Comparison of ENCODE assay signal across 1 cellular context in genomic region chr19:44954649-44955499, GRCh38.
TF ChIP-seq lines count a peak whose summit lies in the region.

Gene CLPTM1, plus strand, starts transcription at chr19:44955380. Its CDS starts 16 bp downstream, at chr19:44955396.

TF ChIP-seq in K562, 482 proteins besides CTCF, POLR2A, EP300 and RAD21 (continued from another document and continues in another):
- TF ChIP-seq PRDM10 (IDR thresholded peaks at IDR 0.05; ENCODE audit: partially characterized antibody) (peak; percentile 51), BCLAF1 (IDR thresholded peaks at IDR 0.05; ENCODE audit: borderline replicate concordance in 1 of 2, control insufficient read depth in 1 of 2, low read depth in 2 of 2, low read length in 1 of 2) (no peak), MYBL2 (IDR thresholded peaks at IDR 0.05; ENCODE audit: low read depth) (no peak; the same call in 1 of the 2 replicates), MYBL2 (CRISPR knock-in tag; IDR thresholded peaks at IDR 0.05; ENCODE audit: borderline replicate concordance) (no peak), XRCC4 (IDR thresholded peaks at IDR 0.05; ENCODE audit: extremely low read depth, insufficient read depth, insufficient read length) (no peak), GTF2F1 (IDR thresholded peaks at IDR 0.05; ENCODE audit: low read depth, low read length) (no peak), MGA (IDR thresholded peaks at IDR 0.05) (no peak), ZC3H8 (IDR thresholded peaks at IDR 0.05) (peak; percentile 86; the same call in 1 of the 2 replicates), ETV1 (tag; conservative IDR thresholded peaks at IDR 0.05; ENCODE audit: low read depth) (peak; percentile 98), MTA2 (IDR thresholded peaks at IDR 0.05; ENCODE audit: low read depth) (no peak), MEIS2 (IDR thresholded peaks at IDR 0.05; ENCODE audit: partially characterized antibody) (no peak), ZNF134 (CRISPR knock-in tag; conservative IDR thresholded peaks at IDR 0.05) (no peak), KDM5B (IDR thresholded peaks at IDR 0.05; ENCODE audit: insufficient replicate concordance, low read depth, low read length) (peak; percentile 93), ZFP36 (IDR thresholded peaks at IDR 0.05; ENCODE audit: low read depth, low read length, partially characterized antibody) (no peak), CREB3L1 (IDR thresholded peaks at IDR 0.05; ENCODE audit: borderline replicate concordance, low read depth) (peak; percentile 86), SRSF9 (IDR thresholded peaks at IDR 0.05; ENCODE audit: borderline replicate concordance, low read depth, low read length) (no peak), TOE1 (IDR thresholded peaks at IDR 0.05; ENCODE audit: borderline replicate concordance) (peak; percentile 96), TOE1 (CRISPR knock-in tag; IDR thresholded peaks at IDR 0.05; ENCODE audit: borderline replicate concordance, low read depth) (no peak), SIX5 (IDR thresholded peaks at IDR 0.05; ENCODE audit: borderline replicate concordance in 1 of 2, insufficient read depth in 1 of 2, low read depth in 1 of 2, low read length in 2 of 2) (no peak), TFAM (CRISPR knock-in tag; conservative IDR thresholded peaks at IDR 0.05) (no peak), GMEB1 (CRISPR knock-in tag; IDR thresholded peaks at IDR 0.05) (no peak), HLTF (IDR thresholded peaks at IDR 0.05) (peak; percentile 96), RCOR1 (IDR thresholded peaks at IDR 0.05; ENCODE audit: borderline replicate concordance in 1 of 2, low read depth in 2 of 2, low read length in 2 of 2) (peak in 1 of 2 experiments; percentile 25; a peak in 1 of 4 replicates), FOXP4 (CRISPR knock-in tag; IDR thresholded peaks at IDR 0.05; ENCODE audit: borderline replicate concordance) (peak; percentile 17; the same call in 1 of the 2 replicates), POLR2AphosphoS2 (IDR thresholded peaks at IDR 0.05; ENCODE audit: low read length) (peak; percentile 69; the same call in 1 of the 2 replicates), SMC3 (conservative IDR thresholded peaks at IDR 0.05; ENCODE audit: insufficient read depth, low read depth, low read length) (no peak), ID3 (CRISPR knock-in tag; IDR thresholded peaks at IDR 0.05) (no peak), ID3 (tag; IDR thresholded peaks at IDR 0.05) (peak; percentile 27; the same call in 1 of the 2 replicates), PCBP2 (IDR thresholded peaks at IDR 0.05; ENCODE audit: low read depth, low read length, poor library complexity, severe bottlenecking) (no peak)
